Comparison of ENCODE assay signal across 8 cellular contexts in the genomic region with DNA sequence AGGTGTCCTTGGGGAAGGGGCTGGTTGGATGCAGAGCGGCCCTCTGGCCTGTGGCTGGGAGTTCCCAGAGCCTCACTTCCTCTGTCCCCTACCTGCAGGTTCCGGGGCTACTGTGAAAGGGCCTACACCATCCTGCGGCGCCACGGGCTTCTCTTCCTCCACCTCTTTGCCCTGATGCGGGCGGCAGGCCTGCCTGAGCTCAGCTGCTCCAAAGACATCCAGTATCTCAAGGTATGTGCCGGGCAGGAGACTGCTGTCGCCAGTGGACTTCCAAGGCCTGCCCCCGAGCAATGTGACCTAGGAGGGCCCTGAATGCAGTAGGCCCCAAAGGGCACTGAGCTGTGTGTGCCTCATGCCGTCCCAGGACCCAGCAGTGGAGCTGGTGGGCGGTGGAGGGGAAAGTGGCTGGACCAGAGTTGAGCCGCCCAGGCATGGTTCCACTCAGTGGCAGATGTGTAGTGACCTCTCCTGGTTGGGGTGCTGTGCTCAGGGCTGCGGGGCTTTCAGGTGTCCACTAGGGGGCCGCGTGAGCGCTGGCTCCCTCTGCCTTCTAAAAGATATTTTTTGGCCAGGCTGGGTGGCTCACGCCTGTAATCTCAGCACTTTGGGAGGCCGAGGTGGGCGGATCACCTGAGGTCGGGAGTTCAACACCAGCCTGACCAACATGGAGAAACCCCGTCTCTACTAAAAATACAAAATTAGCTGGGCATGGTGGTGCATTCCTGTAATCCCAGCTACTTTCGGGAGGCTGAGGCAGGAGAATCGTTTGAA.
A peak's percentile ranks its signal among the peaks of the same experiment; 100 is the strongest.
DNase-seq lines count a peak whose midpoint lies in the region; ATAC-seq and TF ChIP-seq lines count a peak whose summit lies in the region.

No MANE protein-coding gene starts in this region.

- H3K4me2 ChIP-seq in SU-DHL-6 (ENCODE audit: low read depth, low read length, poor library complexity, severe bottlenecking): no peak overlapping the region

- in situ Hi-C loops in KBM-7 (cut with MboI; ENCODE audit: low pct_unique_long_range_greater_than_20kb, low sequenced_read_pairs): no loop called here

- intact Hi-C loops in left cardiac atrium (cut with DNase I): loop anchor here in 1 of 2 donors (10.0 kb wide), 1 partner anchor 140 kb away; no protein-coding TSS in a partner anchor

- no peaks in the 10 kb centered on the region for H3K9me2 ChIP-seq in SU-DHL-6 (replicated peaks; ENCODE audit: insufficient read depth, low read length)

- H3K9ac ChIP-seq in SU-DHL-6 (ENCODE audit: low read length): no peak overlapping the region

- no peaks in the 10 kb centered on the region for H3K27me3 ChIP-seq in SU-DHL-6 (ENCODE audit: low read length)

- peaks cover 10% of the 10 kb centered on the region; the same call in 1 of the 2 replicates for H3K36me3 ChIP-seq in SU-DHL-6 (ENCODE audit: low read length)

- peak in 1 of 2 donors; percentile 40 for ATAC-seq in activated naive CD4-positive, alpha-beta T cell treated with anti-CD3 and anti-CD28 coated beads, Interleukin-2, amount 50 U/mL, for 72 hours
- peak; percentile 50 to 61 for ATAC-seq in left cardiac atrium
- no peak for ATAC-seq in GM21576 (IDR thresholded peaks at IDR 0.05; ENCODE audit: unreplicated experiment)

- H3K79me2 ChIP-seq in SU-DHL-6 (ENCODE audit: insufficient read depth, low read length): no peaks in the 10 kb centered on the region

- H3K9me3 Mint-ChIP-seq in activated naive CD4-positive, alpha-beta T cell treated with anti-CD3 and anti-CD28 coated beads, Interleukin-2, amount 50 U/mL, for 72 hours: peaks cover 0 to 4% of the 10 kb centered on the region in 2 donors

- no peak overlapping the region for H3K4me3 ChIP-seq in SU-DHL-6 (ENCODE audit: insufficient read depth, low read length, poor library complexity, severe bottlenecking)

- peak; percentile 79 for TF ChIP-seq CTCF in SU-DHL-6 (IDR thresholded peaks at IDR 0.05; ENCODE audit: insufficient read depth, low read length, poor library complexity, severe bottlenecking)

- no peaks in the 10 kb centered on the region for H4K20me1 ChIP-seq in SU-DHL-6 (ENCODE audit: low read depth, low read length)

- peak overlapping the region; percentile 36 to 57 for H3K27ac Mint-ChIP-seq in activated naive CD4-positive, alpha-beta T cell treated with anti-CD3 and anti-CD28 coated beads, Interleukin-2, amount 50 U/mL, for 72 hours

- H3K27ac ChIP-seq in SU-DHL-6 (ENCODE audit: low read depth, low read length): no peak overlapping the region

- no peak overlapping the region for H2AFZ ChIP-seq in SU-DHL-6 (ENCODE audit: low read depth, low read length, severe bottlenecking)

- peaks cover 32 to 72% of the 10 kb centered on the region in 2 donors for H3K36me3 Mint-ChIP-seq in activated naive CD4-positive, alpha-beta T cell treated with anti-CD3 and anti-CD28 coated beads, Interleukin-2, amount 50 U/mL, for 72 hours

- peaks cover 19% of the 10 kb centered on the region for H3F3A ChIP-seq in SU-DHL-6 (ENCODE audit: insufficient read depth)

- DNase-seq in NCI-H2029 (lab: John Stamatoyannopoulos, UW) (peak; percentile 20), NCI-H2029 treated with DMSO at 0.1 percent for 48 hours (lab: John Stamatoyannopoulos, UW) (no peak), KBM-7 (peak; percentile 80), left cardiac atrium (no peak)
- DNase-seq in activated naive CD4-positive, alpha-beta T cell treated with anti-CD3 and anti-CD28 coated beads, Interleukin-2, amount 50 U/mL, for 72 hours (ENCODE audit: low spot score in 2 of 2): peak in 1 of 2 donors; percentile 76
- DNase-seq in stimulated activated CD4-positive, alpha-beta T cell treated with anti-CD3 and anti-CD28 coated beads, Interleukin-12 subunit alpha, Interleukin-12 subunit beta, amount 100 ng/mL, for 48 hours (ENCODE audit: low read depth in 2 of 3, low spot score in 1 of 3): peak; percentile 48 to 62 (median 58)

- no peaks in the 10 kb centered on the region for H3K9me3 ChIP-seq in SU-DHL-6 (ENCODE audit: insufficient read depth, low read length)

Comparison
In these comparisons a context has a peak if more than half of its experiments do, and no peak if none do; other contexts are left out.
1. DNase-seq: peak in NCI-H2029 (single experiment), KBM-7 (single experiment) and stimulated activated CD4-positive, alpha-beta T cell treated with anti-CD3 and anti-CD28 coated beads, Interleukin-12 subunit alpha, Interleukin-12 subunit beta, amount 100 ng/mL, for 48 hours (3 of 3); none in NCI-H2029 treated with DMSO at 0.1 percent for 48 hours (single experiment) and left cardiac atrium (single experiment).